1 cellular context compared by ENCODE assay signal in genomic region chr5:129094924-129095797, GRCh38.
TF ChIP-seq lines count a peak whose summit lies in the region.

No MANE protein-coding gene starts in this region.

TF ChIP-seq in K562, 482 proteins besides CTCF, POLR2A, EP300 and RAD21 (continued from another document and continues in another):
- TF ChIP-seq MGA (IDR thresholded peaks at IDR 0.05) (peak; percentile 53), SETDB1 (IDR thresholded peaks at IDR 0.05; ENCODE audit: low read length) (no peak), CBFA2T3 (IDR thresholded peaks at IDR 0.05) (no peak), ZBTB17 (CRISPR knock-in tag; IDR thresholded peaks at IDR 0.05) (peak; percentile 27; the same call in 1 of the 2 replicates), XRCC5 (IDR thresholded peaks at IDR 0.05; ENCODE audit: low read depth, low read length) (no peak), SNIP1 (IDR thresholded peaks at IDR 0.05; ENCODE audit: low read depth) (no peak), RBBP5 (IDR thresholded peaks at IDR 0.05; ENCODE audit: borderline replicate concordance, insufficient read depth, low read length, poor library complexity, severe bottlenecking) (peak; percentile 66), ZNF239 (CRISPR knock-in tag; IDR thresholded peaks at IDR 0.05) (no peak), SAFB2 (IDR thresholded peaks at IDR 0.05; ENCODE audit: borderline replicate concordance, low read depth, low read length, severe bottlenecking) (no peak), GTF2E2 (tag; IDR thresholded peaks at IDR 0.05) (0 out of 2 replicates have a peak, but pooled peaks have one; percentile 53), PURB (CRISPR knock-in tag; IDR thresholded peaks at IDR 0.05; ENCODE audit: low read depth) (no peak), FOXK1 (CRISPR knock-in tag; IDR thresholded peaks at IDR 0.05; ENCODE audit: borderline replicate concordance) (no peak), ID3 (CRISPR knock-in tag; IDR thresholded peaks at IDR 0.05) (no peak), ID3 (tag; IDR thresholded peaks at IDR 0.05) (0 out of 2 replicates have a peak, but pooled peaks have one; percentile 3), ZNF280B (CRISPR knock-in tag; IDR thresholded peaks at IDR 0.05) (no peak), BMI1 (IDR thresholded peaks at IDR 0.05; ENCODE audit: low read length) (no peak), ZNF551 (CRISPR knock-in tag; IDR thresholded peaks at IDR 0.05) (no peak), MYBL2 (IDR thresholded peaks at IDR 0.05; ENCODE audit: low read depth) (no peak), MYBL2 (CRISPR knock-in tag; IDR thresholded peaks at IDR 0.05; ENCODE audit: borderline replicate concordance) (no peak), MTA1 (IDR thresholded peaks at IDR 0.05; ENCODE audit: borderline replicate concordance) (no peak), FOXJ2 (tag; IDR thresholded peaks at IDR 0.05) (no peak), CREB3L1 (IDR thresholded peaks at IDR 0.05; ENCODE audit: borderline replicate concordance, low read depth) (no peak; the same call in 1 of the 2 replicates), TAL1 (IDR thresholded peaks at IDR 0.05) (no peak), SUPT5H (IDR thresholded peaks at IDR 0.05) (no peak; the same call in 1 of the 2 replicates), YY1 (IDR thresholded peaks at IDR 0.05; ENCODE audit: borderline replicate concordance in 1 of 3, control insufficient read depth in 1 of 3, extremely low read depth in 1 of 3, insufficient read depth in 3 of 3, insufficient read length in 1 of 3, insufficient replicate concordance in 2 of 3, low read depth in 1 of 3, low read length in 2 of 3) (no peak), ZNF134 (CRISPR knock-in tag; conservative IDR thresholded peaks at IDR 0.05) (no peak), HNRNPL (IDR thresholded peaks at IDR 0.05; ENCODE audit: low read depth, low read length) (no peak), ETS1 (conservative IDR thresholded peaks at IDR 0.05; ENCODE audit: control insufficient read depth, low read depth, low read length) (peak; percentile 45; the same call in 1 of the 2 replicates), TFE3 (CRISPR knock-in tag; IDR thresholded peaks at IDR 0.05) (no peak), ZNF165 (CRISPR knock-in tag; IDR thresholded peaks at IDR 0.05; ENCODE audit: borderline replicate concordance) (no peak), RAD51 (IDR thresholded peaks at IDR 0.05; ENCODE audit: borderline replicate concordance, low read depth) (no peak), ZNF76 (CRISPR knock-in tag; IDR thresholded peaks at IDR 0.05; ENCODE audit: borderline replicate concordance) (no peak), KHSRP (IDR thresholded peaks at IDR 0.05) (no peak), SMAD3 (CRISPR knock-in tag; conservative IDR thresholded peaks at IDR 0.05) (no peak), ILK (tag; IDR thresholded peaks at IDR 0.05; ENCODE audit: borderline replicate concordance, low read depth) (no peak), NR0B1 (IDR thresholded peaks at IDR 0.05; ENCODE audit: partially characterized antibody) (no peak), TCF7L2 (IDR thresholded peaks at IDR 0.05; ENCODE audit: low read depth, low read length) (no peak), CCNT2 (IDR thresholded peaks at IDR 0.05; ENCODE audit: borderline replicate concordance, extremely low read depth, insufficient read length, low read depth, low read length) (peak; percentile 6), CBFA2T2 (conservative IDR thresholded peaks at IDR 0.05) (no peak), ZNF444 (CRISPR knock-in tag; IDR thresholded peaks at IDR 0.05) (no peak), ZEB2 (IDR thresholded peaks at IDR 0.05) (no peak), IRF1 (CRISPR knock-in tag; IDR thresholded peaks at IDR 0.05; ENCODE audit: borderline replicate concordance) (no peak), CHD2 (IDR thresholded peaks at IDR 0.05; ENCODE audit: low read depth, low read length) (no peak), ZC3H8 (IDR thresholded peaks at IDR 0.05) (no peak), CBFB (CRISPR knock-in tag; IDR thresholded peaks at IDR 0.05) (peak; percentile 68; the same call in 1 of the 2 replicates), ZKSCAN3 (CRISPR knock-in tag; IDR thresholded peaks at IDR 0.05) (no peak), ZNF77 (CRISPR knock-in tag; IDR thresholded peaks at IDR 0.05) (no peak)
